22 cellular contexts compared by ENCODE assay signal in the genomic region with DNA sequence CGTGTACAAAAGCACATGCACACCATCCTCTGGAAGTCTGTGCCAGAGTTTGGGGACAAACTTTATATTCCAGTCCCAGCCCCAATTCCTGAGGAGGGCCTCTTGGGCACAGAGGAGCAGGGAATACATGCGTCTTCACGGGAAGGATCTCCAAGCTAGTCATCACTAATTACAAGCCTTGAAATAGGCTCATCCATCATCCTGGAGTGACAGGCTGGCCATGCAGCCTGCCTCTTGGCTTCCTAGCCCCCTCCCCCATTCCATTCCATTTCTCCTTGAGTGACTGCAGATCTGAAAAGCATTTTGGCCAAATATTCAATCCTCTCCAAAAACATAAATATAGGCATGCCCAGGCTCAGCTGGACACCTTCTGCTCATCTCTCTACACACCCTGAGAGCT. TPM values are rescaled to one million over a fixed set of nuclear protein-coding genes. Genes with fewer than 3 reads are reported as not detected.
"Had no signal": no experiment of that assay in that cellular context is flagged by ENCODE, and none has a peak within 500 bp of the region (broad histone marks: within the 10 kb centered on the region; RNA-seq: fewer than 3 reads in every experiment).

No MANE protein-coding gene starts in this region.

- H3K4me3 ChIP-seq: left ventricle myocardium inferior, lung, psoas muscle, right lobe of liver, testis, tibial nerve, upper lobe of right lung, vagina had no signal

- H3K36me3 Mint-ChIP-seq: immature natural killer cell; stimulated activated memory B cell treated with anti-CD40 and anti-IgM and Interleukin-4, amounts not matched to agents 10 μg/mL and 1 μg/mL and 100 μg/mL, for 72 hours had no signal

- H3K9me3 ChIP-seq: psoas muscle, right lobe of liver, testis, upper lobe of right lung, vagina had no signal

- ATAC-seq: effector memory CD8-positive, alpha-beta T cell; foreskin keratinocyte; psoas muscle; right lobe of liver; stimulated activated memory B cell treated with anti-CD40 and anti-IgM and Interleukin-4, amounts not matched to agents 10 μg/mL and 1 μg/mL and 100 μg/mL, for 72 hours; upper lobe of right lung had no signal

- H3K4me3 Mint-ChIP-seq: effector memory CD8-positive, alpha-beta T cell; immature natural killer cell; naive B cell; nephron; stimulated activated memory B cell treated with anti-CD40 and anti-IgM and Interleukin-4, amounts not matched to agents 10 μg/mL and 1 μg/mL and 100 μg/mL, for 72 hours; stimulated activated naive CD8-positive, alpha-beta T cell treated with anti-CD3 and anti-CD28 coated beads, Interleukin-15, Interleukin-2, amounts not matched to agents 100 ng/mL and 50 ng/mL, for 24 hours had no signal

- H3K27me3 ChIP-seq: foreskin keratinocyte, right lobe of liver, testis, tibial nerve, upper lobe of right lung, vagina had no signal

- H3K27me3 Mint-ChIP-seq: stimulated activated naive CD8-positive, alpha-beta T cell treated with anti-CD3 and anti-CD28 coated beads, Interleukin-15, Interleukin-2, amounts not matched to agents 100 ng/mL and 50 ng/mL, for 24 hours had no signal

- H3K4me1 Mint-ChIP-seq: immature natural killer cell; naive B cell; nephron; stimulated activated memory B cell treated with anti-CD40 and anti-IgM and Interleukin-4, amounts not matched to agents 10 μg/mL and 1 μg/mL and 100 μg/mL, for 72 hours had no signal

- H3K9me3 Mint-ChIP-seq: nephron had no signal

- H3K27ac Mint-ChIP-seq: effector memory CD8-positive, alpha-beta T cell; nephron; stimulated activated memory B cell treated with anti-CD40 and anti-IgM and Interleukin-4, amounts not matched to agents 10 μg/mL and 1 μg/mL and 100 μg/mL, for 72 hours; stimulated activated naive CD8-positive, alpha-beta T cell treated with anti-CD3 and anti-CD28 coated beads, Interleukin-15, Interleukin-2, amounts not matched to agents 100 ng/mL and 50 ng/mL, for 24 hours had no signal

- H3K27ac ChIP-seq: foreskin keratinocyte, left ventricle myocardium inferior, parathyroid adenoma, psoas muscle, right lobe of liver, testis, tibial nerve, upper lobe of right lung, vagina had no signal

- H3K36me3 ChIP-seq: upper lobe of right lung, vagina had no signal

- H3K4me1 ChIP-seq: foreskin keratinocyte, left ventricle myocardium inferior, parathyroid adenoma, psoas muscle, testis, tibial nerve, upper lobe of right lung, vagina had no signal

- DNase-seq: effector memory CD8-positive, alpha-beta T cell; foreskin keratinocyte; immature natural killer cell; left ventricle myocardium inferior; mesendoderm; naive B cell; psoas muscle; retina; right lobe of liver; stimulated activated CD4-positive, alpha-beta T cell treated with anti-CD3 and anti-CD28 coated beads, Interleukin-15, amount 100 ng/mL, for 24 hours; stimulated activated CD4-positive, alpha-beta T cell treated with anti-CD3 and anti-CD28 coated beads, Interleukin-1b, Interleukin-23, amount 100 ng/mL, for 48 hours; stimulated activated CD4-positive, alpha-beta T cell treated with anti-CD3 and anti-CD28 coated beads, Interleukin-4, amount 100 ng/mL, for 24 hours; testis; upper lobe of right lung had no signal

RNA-seq across cellular contexts. Expression of a gene that starts 27.4 kb away (rescaled TPM):
- total RNA-seq: foreskin keratinocyte had no signal
- polyA plus RNA-seq: foreskin keratinocyte, keratinocyte had no signal
